ENCODE assay signal across 9 cellular contexts in genomic region chr4:108830509-108831244, GRCh38.
DNase-seq lines count a peak whose midpoint lies in the region; ATAC-seq and TF ChIP-seq lines count a peak whose summit lies in the region.
"Had no signal": no experiment of that assay in that cellular context is flagged by ENCODE, and none has a peak within 500 bp of the region (broad histone marks: within the 10 kb centered on the region; RNA-seq: fewer than 3 reads in every experiment).

No MANE protein-coding gene starts in this region.

- H3K27ac ChIP-seq in left ventricle myocardium inferior (replicated peaks) (peak overlapping the region; percentile 66), breast epithelium (no peak overlapping the region), RWPE1 (no peak overlapping the region)
- H3K27ac ChIP-seq: right lobe of liver had no signal

- no peaks in the 10 kb centered on the region for H3K27me3 ChIP-seq in left ventricle myocardium inferior (ENCODE audit: low read depth)
- no peaks in the 10 kb centered on the region for H3K27me3 ChIP-seq in breast epithelium
- H3K27me3 ChIP-seq: right lobe of liver had no signal

- H3K9me3 ChIP-seq in left ventricle myocardium inferior (replicated peaks): no peaks in the 10 kb centered on the region
- H3K9me3 ChIP-seq in breast epithelium: no peaks in the 10 kb centered on the region
- H3K9me3 ChIP-seq: right lobe of liver had no signal

- intact Hi-C loops in left ventricle myocardium inferior (cut with micrococcal nuclease): loop anchor here (5.0 kb wide), 1 partner anchor 577 kb away; no protein-coding TSS in a partner anchor
- intact Hi-C loops in breast epithelium (cut with DNase I; ENCODE audit: low total_unique reads): no loop called here

- peak; percentile 13 for DNase-seq in Daoy (ENCODE audit: low read depth)
- peak; percentile 25 for DNase-seq in NCI-H2196 (lab: John Stamatoyannopoulos, UW; ENCODE audit: unreplicated experiment)
- peak; percentile 64 for DNase-seq in left ventricle myocardium inferior
- no peak for DNase-seq in breast epithelium (ENCODE audit: low spot score in 2 of 2)
- DNase-seq in erythroblast (lab: John Stamatoyannopoulos, UW): no peak
- DNase-seq in middle frontal gyrus (ENCODE audit: extremely low spot score, low spot score): no peak
- DNase-seq in RWPE1 (ENCODE audit: low spot score): no peak
- DNase-seq: right lobe of liver had no signal

- H3K4me1 ChIP-seq in left ventricle myocardium inferior: peaks cover 35% of the 10 kb centered on the region
- H3K4me1 ChIP-seq in breast epithelium: no peaks in the 10 kb centered on the region

- TF ChIP-seq CTCF in left ventricle myocardium inferior (IDR thresholded peaks at IDR 0.05; ENCODE audit: borderline replicate concordance) (no peak), breast epithelium (IDR thresholded peaks at IDR 0.05) (no peak), RWPE1 (conservative IDR thresholded peaks at IDR 0.05; ENCODE audit: low read depth) (no peak)

- H3K36me3 ChIP-seq in left ventricle myocardium inferior: no peaks in the 10 kb centered on the region
- no peaks in the 10 kb centered on the region for H3K36me3 ChIP-seq in breast epithelium
- H3K36me3 ChIP-seq: right lobe of liver had no signal

- no peak overlapping the region for H3K4me3 ChIP-seq in left ventricle myocardium inferior
- no peak overlapping the region for H3K4me3 ChIP-seq in breast epithelium
- H3K4me3 ChIP-seq: right lobe of liver had no signal

- TF ChIP-seq POLR2A in breast epithelium (IDR thresholded peaks at IDR 0.05): no peak
- TF ChIP-seq POLR2A in erythroblast (IDR thresholded peaks at IDR 0.05; ENCODE audit: low read length): no peak

- ATAC-seq in GM21723 (IDR thresholded peaks at IDR 0.05; ENCODE audit: unreplicated experiment): peak; percentile 62
- ATAC-seq: right lobe of liver had no signal

- POLR2A ChIA-PET in RWPE1 (lab: Yijun Ruan, JAX; ENCODE audit: low non-redundant PET): no interaction called here

- CTCF ChIA-PET in RWPE1 (lab: Yijun Ruan, JAX): interaction anchor here (0.6 kb wide), 1 partner anchor 24 kb away, joined by 4 read pairs; no protein-coding TSS in a partner anchor

Comparison
In these comparisons a context has a peak if more than half of its experiments do, and no peak if none do; other contexts are left out.
1. DNase-seq: peak in Daoy (single experiment), NCI-H2196 (single experiment) and left ventricle myocardium inferior (single experiment); none in breast epithelium (0 of 2), erythroblast (0 of 2), middle frontal gyrus (single experiment) and RWPE1 (single experiment).